In genomic region chrX:45731448-45731847, GRCh38 we compare ENCODE assay signal across 23 cellular contexts.
DNase-seq lines count a peak whose midpoint lies in the region; ATAC-seq, FAIRE-seq and TF ChIP-seq lines count a peak whose summit lies in the region.
"Had no signal": no experiment of that assay in that cellular context is flagged by ENCODE, and none has a peak within 500 bp of the region (broad histone marks: within the 10 kb centered on the region; RNA-seq: fewer than 3 reads in every experiment).

No MANE protein-coding gene starts in this region.

- no peaks in the 10 kb centered on the region for H4K20me1 ChIP-seq in SK-N-SH (ENCODE audit: insufficient read depth)
- H4K20me1 ChIP-seq in astrocyte (ENCODE audit: insufficient read depth, low read length), result no peaks in the 10 kb centered on the region
- H4K20me1 ChIP-seq: BLaER1 treated with 17β-estradiol and CSF1 and Interleukin-3, amounts not matched to agents 10 nM and 100 nM had no signal

- no peaks in the 10 kb centered on the region for H3K4me1 Mint-ChIP-seq in astrocyte (ENCODE audit: low read depth, unreplicated experiment)
- no peaks in the 10 kb centered on the region for H3K4me1 Mint-ChIP-seq in nephron progenitor cell

- peaks cover 0 to 5% of the 10 kb centered on the region in 2 experiments for H3K36me3 ChIP-seq in SK-N-SH (replicated peaks in 1 of 2; ENCODE audit: control insufficient read depth in 1 of 2, insufficient read depth in 2 of 2, low read length in 1 of 2)
- no peaks in the 10 kb centered on the region for H3K36me3 ChIP-seq in astrocyte (ENCODE audit: insufficient read depth, low read length)
- H3K36me3 ChIP-seq: BLaER1 treated with 17β-estradiol and CSF1 and Interleukin-3, amounts not matched to agents 10 nM and 100 nM had no signal

- no peaks in the 10 kb centered on the region for H3K9me2 ChIP-seq in SK-N-SH

- no peak overlapping the region for H3K27ac Mint-ChIP-seq in astrocyte (ENCODE audit: unreplicated experiment)
- H3K27ac Mint-ChIP-seq in nephron progenitor cell, result peak overlapping the region; percentile 49
- H3K27ac Mint-ChIP-seq: B cell; CD4-positive, alpha-beta T cell; CD8-positive, alpha-beta T cell had no signal

- CTCF ChIA-PET in A549 (lab: Yijun Ruan, JAX) (no interaction called here), SK-N-SH (lab: Yijun Ruan, JAX) (no interaction called here)

- H3K9ac ChIP-seq in SK-N-SH, result peak overlapping the region; percentile 76
- H3K9ac ChIP-seq in astrocyte (ENCODE audit: low read length), result no peak overlapping the region
- H3K9ac ChIP-seq: BLaER1 treated with 17β-estradiol and CSF1 and Interleukin-3, amounts not matched to agents 10 nM and 100 nM had no signal

- no peak overlapping the region for H3K4me2 ChIP-seq in A549
- H3K4me2 ChIP-seq in SK-N-SH, result peak overlapping the region; percentile 40
- no peak overlapping the region for H3K4me2 ChIP-seq in astrocyte (ENCODE audit: low read length)
- H3K4me2 ChIP-seq: BLaER1 treated with 17β-estradiol and CSF1 and Interleukin-3, amounts not matched to agents 10 nM and 100 nM had no signal

- peak; percentile 94 for FAIRE-seq in A549 (lab: Jason Lieb, UNC)
- peak; percentile 29 for FAIRE-seq in astrocyte (lab: Jason Lieb, UNC)
- FAIRE-seq: A204.1, D721Med, G401.6, GM12891, GM18507 had no signal

- H3K9me3 Mint-ChIP-seq in astrocyte (ENCODE audit: unreplicated experiment) (peaks cover 2% of the 10 kb centered on the region), nephron progenitor cell (peaks cover 20% of the 10 kb centered on the region)
- H3K9me3 Mint-ChIP-seq: CD4-positive, alpha-beta T cell; CD8-positive, alpha-beta T cell had no signal

- H3K27ac ChIP-seq in A549 (no peak overlapping the region), SK-N-SH (ENCODE audit: low read depth in 2 of 2, low read length in 1 of 2) (peak overlapping the region; percentile 79 to 88), astrocyte (ENCODE audit: low read depth, low read length) (no peak overlapping the region)
- H3K27ac ChIP-seq: BLaER1 treated with 17β-estradiol and CSF1 and Interleukin-3, amounts not matched to agents 10 nM and 100 nM; C4-2B had no signal

- POLR2A ChIA-PET in A549 (lab: Yijun Ruan, JAX) (no interaction called here), SK-N-SH (lab: Yijun Ruan, JAX) (no interaction called here)

- ATAC-seq in A549 (no peak), GM18505 (IDR thresholded peaks at IDR 0.05; ENCODE audit: unreplicated experiment) (no peak), GM19455 (IDR thresholded peaks at IDR 0.05; ENCODE audit: unreplicated experiment) (no peak), GM21423 (IDR thresholded peaks at IDR 0.05; ENCODE audit: unreplicated experiment) (no peak)
- ATAC-seq: CD8-positive, alpha-beta T cell had no signal

- TF ChIP-seq EP300 in A549 (IDR thresholded peaks at IDR 0.05) (no peak), SK-N-SH (IDR thresholded peaks at IDR 0.05; ENCODE audit: borderline replicate concordance in 1 of 2, low read depth in 1 of 2, low read length in 1 of 2) (no peak)

- H3K9me3 ChIP-seq in A549 (no peaks in the 10 kb centered on the region), SK-N-SH (no peaks in the 10 kb centered on the region), astrocyte (ENCODE audit: insufficient read depth, low read depth, low read length) (no peaks in the 10 kb centered on the region)
- H3K9me3 ChIP-seq: Caco-2 had no signal

- H3K79me2 ChIP-seq in SK-N-SH (ENCODE audit: insufficient read depth) (peaks cover 52% of the 10 kb centered on the region), astrocyte (ENCODE audit: insufficient read depth, low read length) (no peaks in the 10 kb centered on the region)

- peaks cover 28% of the 10 kb centered on the region for H3F3A ChIP-seq in SK-N-SH (replicated peaks; ENCODE audit: insufficient read depth)

- no peak overlapping the region for H3K4me3 ChIP-seq in A549
- peak overlapping the region; percentile 38 to 42; a peak in 3 of 4 replicates for H3K4me3 ChIP-seq in SK-N-SH (ENCODE audit: low read depth in 2 of 2, low read length in 1 of 2)
- H3K4me3 ChIP-seq in astrocyte (ENCODE audit: insufficient read depth, low read depth, low read length), result no peak overlapping the region
- H3K4me3 ChIP-seq: BLaER1 treated with 17β-estradiol and CSF1 and Interleukin-3, amounts not matched to agents 10 nM and 100 nM had no signal

- no peaks in the 10 kb centered on the region for H3K27me3 ChIP-seq in SK-N-SH (ENCODE audit: insufficient read depth)
- no peaks in the 10 kb centered on the region for H3K27me3 ChIP-seq in astrocyte (ENCODE audit: insufficient read depth, low read length)
- H3K27me3 ChIP-seq: BLaER1 treated with 17β-estradiol and CSF1 and Interleukin-3, amounts not matched to agents 10 nM and 100 nM had no signal

- 88% methylated on average over 10 of the region's 10 CpGs for WGBS in A549 (ENCODE audit: missing lambda C conversion rate)
- WGBS in SK-N-SH (ENCODE audit: low lambda C conversion rate), result 20% methylated on average over 10 of the region's 10 CpGs

- H3K4me1 ChIP-seq in A549, result peaks cover 6% of the 10 kb centered on the region; the same call in 1 of the 3 replicates
- no peaks in the 10 kb centered on the region; a peak in 1 of 4 replicates for H3K4me1 ChIP-seq in SK-N-SH (ENCODE audit: control insufficient read depth in 1 of 2, insufficient read depth in 2 of 2, low read depth in 1 of 2, low read length in 1 of 2)
- H3K4me1 ChIP-seq in astrocyte (ENCODE audit: insufficient read depth, low read length), result no peaks in the 10 kb centered on the region
- H3K4me1 ChIP-seq: Caco-2 had no signal

- TF ChIP-seq POLR2A in A549 (IDR thresholded peaks at IDR 0.05; ENCODE audit: low read length) (no peak), GM18505 (IDR thresholded peaks at IDR 0.05; ENCODE audit: borderline replicate concordance, extremely low read depth, insufficient read depth, insufficient read length) (no peak)

- H2AFZ ChIP-seq in SK-N-SH (ENCODE audit: low read depth) (peak overlapping the region; percentile 60; the same call in 1 of the 2 replicates), astrocyte (ENCODE audit: low read depth, low read length) (no peak overlapping the region)

- TF ChIP-seq CTCF in A549 (IDR thresholded peaks at IDR 0.05), result no peak
- peak; percentile 34 for TF ChIP-seq CTCF in SK-N-SH (IDR thresholded peaks at IDR 0.05)
- no peak for TF ChIP-seq CTCF in astrocyte (IDR thresholded peaks at IDR 0.05; ENCODE audit: insufficient read depth, low read depth, low read length)
- no peak for TF ChIP-seq CTCF in nephron progenitor cell (IDR thresholded peaks at IDR 0.05)

- H3K4me3 Mint-ChIP-seq in astrocyte (ENCODE audit: unreplicated experiment), result no peak overlapping the region
- no peak overlapping the region for H3K4me3 Mint-ChIP-seq in nephron progenitor cell
- H3K4me3 Mint-ChIP-seq: B cell; CD4-positive, alpha-beta T cell; CD8-positive, alpha-beta T cell had no signal

- H3K27me3 Mint-ChIP-seq in astrocyte (ENCODE audit: low read depth, unreplicated experiment), result no peaks in the 10 kb centered on the region
- no peaks in the 10 kb centered on the region for H3K27me3 Mint-ChIP-seq in nephron progenitor cell (ENCODE audit: low read depth, poor library complexity)
- H3K27me3 Mint-ChIP-seq: B cell; CD4-positive, alpha-beta T cell had no signal

- DNase-seq in A549 (ENCODE audit: low read depth in 1 of 2, low spot score in 1 of 2) (no peak), SK-N-SH (no peak), astrocyte (ENCODE audit: low read depth) (no peak), nephron progenitor cell (no peak)
- DNase-seq: 8988T; AML-193; Caco-2; Calu3; CD4-positive, alpha-beta T cell; CD8-positive, alpha-beta T cell; DMS79 treated with DMSO at 0.1 percent for 48 hours; GF-D8 had no signal

- TF ChIP-seq RAD21 in A549 (conservative IDR thresholded peaks at IDR 0.05 in 1 of 2, IDR thresholded peaks at IDR 0.05 in 1 of 2), result no peak
- TF ChIP-seq RAD21 in SK-N-SH (IDR thresholded peaks at IDR 0.05; ENCODE audit: low read length), result no peak

- H3K36me3 Mint-ChIP-seq in astrocyte (ENCODE audit: low read depth, unreplicated experiment), result peaks cover 1% of the 10 kb centered on the region
- H3K36me3 Mint-ChIP-seq in nephron progenitor cell (ENCODE audit: low read depth), result no peaks in the 10 kb centered on the region
- H3K36me3 Mint-ChIP-seq: CD8-positive, alpha-beta T cell had no signal

TF ChIP-seq in A549, 52 proteins besides CTCF, POLR2A, EP300 and RAD21 (continues in another document):
- TF ChIP-seq POLR2AphosphoS2 (conservative IDR thresholded peaks at IDR 0.05; ENCODE audit: low read length), result no peak

TF ChIP-seq in SK-N-SH, 30 proteins besides CTCF, POLR2A, EP300 and RAD21 (continues in another document):
- TF ChIP-seq IRF3 (IDR thresholded peaks at IDR 0.05; ENCODE audit: low read depth, low read length) (no peak), POLR2AphosphoS5 (IDR thresholded peaks at IDR 0.05; ENCODE audit: low read depth, low read length) (peak; percentile 54; the same call in 1 of the 2 replicates), TCF12 (IDR thresholded peaks at IDR 0.05) (0 out of 2 replicates have a peak, but pooled peaks have one; percentile 13), YY1 (IDR thresholded peaks at IDR 0.05; ENCODE audit: low read depth) (no peak), SIN3A (IDR thresholded peaks at IDR 0.05; ENCODE audit: borderline replicate concordance, low read depth, low read length) (no peak), MEF2A (IDR thresholded peaks at IDR 0.05; ENCODE audit: borderline replicate concordance, low read depth) (no peak)
- TF ChIP-seq, protein P1, sequence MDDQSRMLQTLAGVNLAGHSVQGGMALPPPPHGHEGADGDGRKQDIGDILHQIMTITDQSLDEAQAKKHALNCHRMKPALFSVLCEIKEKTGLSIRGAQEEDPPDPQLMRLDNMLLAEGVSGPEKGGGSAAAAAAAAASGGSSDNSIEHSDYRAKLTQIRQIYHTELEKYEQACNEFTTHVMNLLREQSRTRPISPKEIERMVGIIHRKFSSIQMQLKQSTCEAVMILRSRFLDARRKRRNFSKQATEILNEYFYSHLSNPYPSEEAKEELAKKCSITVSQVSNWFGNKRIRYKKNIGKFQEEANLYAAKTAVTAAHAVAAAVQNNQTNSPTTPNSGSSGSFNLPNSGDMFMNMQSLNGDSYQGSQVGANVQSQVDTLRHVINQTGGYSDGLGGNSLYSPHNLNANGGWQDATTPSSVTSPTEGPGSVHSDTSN (IDR thresholded peaks at IDR 0.05), result 0 out of 2 replicates have a peak, but pooled peaks have one; percentile 18

Comparison
In these comparisons a context has a peak if more than half of its experiments do, and no peak if none do; other contexts are left out.
1. H3K27ac ChIP-seq: peak in SK-N-SH (2 of 2); none in A549 (0 of 2) and astrocyte (single experiment).
2. H3K4me3 ChIP-seq: peak in SK-N-SH (2 of 2); none in A549 (single experiment) and astrocyte (single experiment).